Comparison of ENCODE assay signal across 7 cellular contexts in genomic region chr17:18624862-18625501, GRCh38. TPM values are rescaled to one million over a fixed set of nuclear protein-coding genes. Genes with fewer than 3 reads are reported as not detected.
DNase-seq lines count a peak whose midpoint lies in the region; ATAC-seq and TF ChIP-seq lines count a peak whose summit lies in the region.
"Not testable (repeated sequence)": the region's sequence is repeated elsewhere in the genome, so short reads cannot be mapped to it uniquely, and the experiment has no call there.

No MANE protein-coding gene starts in this region.

- not testable (repeated sequence) for H3K36me3 ChIP-seq in fibroblast of lung (ENCODE audit: control insufficient read depth, insufficient read depth, low read length); spleen

- DNase-seq in GM13977 (ENCODE audit: low spot score) (peak; percentile 1), amniotic epithelial cell (ENCODE audit: low read depth) (peak; percentile 12), lung microvascular endothelial cell (ENCODE audit: low read depth in 2 of 2) (peak; percentile 0 to 16)
- DNase-seq in T-helper 17 cell; fibroblast of lung (ENCODE audit: low read depth in 2 of 2); spleen: not testable (repeated sequence)

- H3K9me3 ChIP-seq in T-helper 17 cell (ENCODE audit: control insufficient read depth, low read length, poor library complexity, severe bottlenecking); fibroblast of lung (ENCODE audit: control insufficient read depth, insufficient read depth, low read depth, low read length); spleen: not testable (repeated sequence)

- not testable (repeated sequence) for TF ChIP-seq CTCF in GM13977 (IDR thresholded peaks at IDR 0.05; ENCODE audit: extremely low read depth, insufficient read depth, missing control alignments); fibroblast of lung (conservative IDR thresholded peaks at IDR 0.05 in 1 of 2, IDR thresholded peaks at IDR 0.05 in 1 of 2; ENCODE audit: low read depth in 1 of 2, low read length in 2 of 2); spleen (IDR thresholded peaks at IDR 0.05 in 8 of 11, conservative IDR thresholded peaks at IDR 0.05 in 3 of 11)

- H3K27me3 ChIP-seq in fibroblast of lung (ENCODE audit: control insufficient read depth, insufficient read depth, low read length); spleen (replicated peaks in 1 of 7): not testable (repeated sequence)

- intact Hi-C loops in spleen (cut with DNase I; ENCODE audit: low total_unique reads): not testable (repeated sequence)

- peaks cover 17% of the 10 kb centered on the region for H3K4me1 Mint-ChIP-seq in T-helper 17 cell

- not testable (repeated sequence) for TF ChIP-seq POLR2A in spleen (IDR thresholded peaks at IDR 0.05)

- H3K27me3 Mint-ChIP-seq in T-helper 17 cell: not testable (repeated sequence)

- not testable (repeated sequence) for H3K4me2 ChIP-seq in fibroblast of lung (ENCODE audit: extremely low read depth, insufficient read depth, low read length)

- H3K4me3 ChIP-seq in fibroblast of lung (replicated peaks in 1 of 4; ENCODE audit: control extremely low read depth in 1 of 4, insufficient read depth in 1 of 4, low read depth in 3 of 4, low read length in 4 of 4) (peak overlapping the region in 3 of 4 experiments; percentile 14 to 55 (median 54)), spleen (peak overlapping the region in 6 of 8 donors; percentile 3 to 60 (median 22))

- peak overlapping the region; percentile 34 for H3K27ac ChIP-seq in fibroblast of lung (ENCODE audit: insufficient read depth, low read length)
- H3K27ac ChIP-seq in spleen: peak overlapping the region in 5 of 8 donors; percentile 55 to 83 (median 61)

- not testable (repeated sequence) for H4K20me1 ChIP-seq in fibroblast of lung (ENCODE audit: control insufficient read depth, extremely low read depth, insufficient read depth, low read length)

- ATAC-seq in HG02973 (IDR thresholded peaks at IDR 0.05; ENCODE audit: unreplicated experiment) (peak; percentile 10), T-helper 17 cell (peak; percentile 28)

- not testable (repeated sequence) for H3K79me2 ChIP-seq in fibroblast of lung (ENCODE audit: control insufficient read depth, insufficient read depth, low read length)

- H2AFZ ChIP-seq in fibroblast of lung (ENCODE audit: low read length): not testable (repeated sequence)

- H3K27ac Mint-ChIP-seq in T-helper 17 cell: peak overlapping the region; percentile 94

- peak overlapping the region; percentile 86 for H3K4me3 Mint-ChIP-seq in T-helper 17 cell

- 32 to 79% (median 37%) methylated on average over 10 to 26 of the region's 35 CpGs for WGBS in spleen, 5 donors

- in situ Hi-C loops in GM13977 (cut with MboI; ENCODE audit: low pct_unique_long_range_greater_than_20kb, low sequenced_read_pairs, unreplicated experiment): not testable (repeated sequence)

- peak overlapping the region; percentile 20 for H3K9ac ChIP-seq in fibroblast of lung (ENCODE audit: insufficient read depth, low read length)

- H3K36me3 Mint-ChIP-seq in T-helper 17 cell (ENCODE audit: low read depth): not testable (repeated sequence)

- not testable (repeated sequence) for H3K4me1 ChIP-seq in fibroblast of lung (ENCODE audit: control insufficient read depth, extremely low read depth, insufficient read depth, low read length)
- H3K4me1 ChIP-seq in spleen: peaks cover 0 to 20% (median 4%) of the 10 kb centered on the region in 6 donors

RNA-seq across cellular contexts. Expression of gene TBC1D28, which starts 19.2 kb away (rescaled TPM):
- total RNA-seq in T-helper 17 cell (not detected), fibroblast of lung (not detected in 2 replicates), lung microvascular endothelial cell (not detected in 2 replicates), spleen (not detected)
- polyA plus RNA-seq in fibroblast of lung (not detected in 2 replicates), spleen (not detected)
- polyA plus RNA-seq in fibroblast of lung (2012): not detected in 2 replicates
- polyA minus RNA-seq in fibroblast of lung (ENCODE audit: low replicate concordance): not detected in 2 replicates

RNA-seq across cellular contexts. Expression of gene FOXO3B, which starts 57.1 kb away (rescaled TPM):
- total RNA-seq in T-helper 17 cell: 1 to 10 TPM; 4.5 to 4.6 TPM
- total RNA-seq in fibroblast of lung: 3.6 and 4.3 TPM in 2 replicates
- 2.6 and 2.7 TPM in 2 replicates for polyA plus RNA-seq in fibroblast of lung
- 1.3 and 2.1 TPM in 2 replicates for polyA plus RNA-seq in fibroblast of lung (2012)
- polyA minus RNA-seq in fibroblast of lung (ENCODE audit: low replicate concordance): 7.4 and 11.1 TPM in 2 replicates
- 1.4 and 1.5 TPM in 2 replicates for total RNA-seq in lung microvascular endothelial cell
- total RNA-seq in spleen: 1 to 10 TPM; 3.7 to 9.1 (median 5.8) TPM
- polyA plus RNA-seq in spleen: under 1 TPM; 0.24 to 0.77 (median 0.38) TPM
